Comparison of ENCODE assay signal across 1 cellular context in the genomic region with DNA sequence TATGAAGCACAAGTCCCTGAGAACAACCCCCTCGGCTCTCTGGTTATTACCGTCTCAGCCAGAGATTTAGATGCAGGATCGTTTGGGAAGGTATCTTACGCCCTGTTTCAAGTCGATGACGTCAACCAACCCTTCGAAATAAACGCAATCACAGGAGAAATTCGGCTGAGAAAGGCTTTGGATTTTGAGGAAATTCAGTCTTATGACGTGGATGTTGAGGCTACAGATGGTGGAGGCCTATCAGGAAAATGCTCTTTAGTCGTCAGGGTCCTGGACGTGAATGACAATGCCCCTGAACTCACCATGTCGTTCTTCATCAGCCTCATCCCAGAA.
TF ChIP-seq lines count a peak whose summit lies in the region.

No MANE protein-coding gene starts in this region.

TF ChIP-seq in K562, 482 proteins besides CTCF, POLR2A, EP300 and RAD21:
- TF ChIP-seq SMAD1 (IDR thresholded peaks at IDR 0.05; ENCODE audit: low read depth, low read length, partially characterized antibody) (no peak), ZNF586 (CRISPR knock-in tag; conservative IDR thresholded peaks at IDR 0.05) (no peak)
- TF ChIP-seq, protein P1, sequence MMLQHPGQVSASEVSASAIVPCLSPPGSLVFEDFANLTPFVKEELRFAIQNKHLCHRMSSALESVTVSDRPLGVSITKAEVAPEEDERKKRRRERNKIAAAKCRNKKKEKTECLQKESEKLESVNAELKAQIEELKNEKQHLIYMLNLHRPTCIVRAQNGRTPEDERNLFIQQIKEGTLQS (IDR thresholded peaks at IDR 0.05) = 0 out of 2 replicates have a peak, but pooled peaks have one; percentile 11
- TF ChIP-seq, protein P1 (CRISPR knock-in tag; conservative IDR thresholded peaks at IDR 0.05) = no peak
- TF ChIP-seq, protein P2, sequence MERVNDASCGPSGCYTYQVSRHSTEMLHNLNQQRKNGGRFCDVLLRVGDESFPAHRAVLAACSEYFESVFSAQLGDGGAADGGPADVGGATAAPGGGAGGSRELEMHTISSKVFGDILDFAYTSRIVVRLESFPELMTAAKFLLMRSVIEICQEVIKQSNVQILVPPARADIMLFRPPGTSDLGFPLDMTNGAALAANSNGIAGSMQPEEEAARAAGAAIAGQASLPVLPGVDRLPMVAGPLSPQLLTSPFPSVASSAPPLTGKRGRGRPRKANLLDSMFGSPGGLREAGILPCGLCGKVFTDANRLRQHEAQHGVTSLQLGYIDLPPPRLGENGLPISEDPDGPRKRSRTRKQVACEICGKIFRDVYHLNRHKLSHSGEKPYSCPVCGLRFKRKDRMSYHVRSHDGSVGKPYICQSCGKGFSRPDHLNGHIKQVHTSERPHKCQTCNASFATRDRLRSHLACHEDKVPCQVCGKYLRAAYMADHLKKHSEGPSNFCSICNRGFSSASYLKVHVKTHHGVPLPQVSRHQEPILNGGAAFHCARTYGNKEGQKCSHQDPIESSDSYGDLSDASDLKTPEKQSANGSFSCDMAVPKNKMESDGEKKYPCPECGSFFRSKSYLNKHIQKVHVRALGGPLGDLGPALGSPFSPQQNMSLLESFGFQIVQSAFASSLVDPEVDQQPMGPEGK (CRISPR knock-in tag; IDR thresholded peaks at IDR 0.05; ENCODE audit: borderline replicate concordance) = no peak
